2 cellular contexts compared by ENCODE assay signal in the genomic region with DNA sequence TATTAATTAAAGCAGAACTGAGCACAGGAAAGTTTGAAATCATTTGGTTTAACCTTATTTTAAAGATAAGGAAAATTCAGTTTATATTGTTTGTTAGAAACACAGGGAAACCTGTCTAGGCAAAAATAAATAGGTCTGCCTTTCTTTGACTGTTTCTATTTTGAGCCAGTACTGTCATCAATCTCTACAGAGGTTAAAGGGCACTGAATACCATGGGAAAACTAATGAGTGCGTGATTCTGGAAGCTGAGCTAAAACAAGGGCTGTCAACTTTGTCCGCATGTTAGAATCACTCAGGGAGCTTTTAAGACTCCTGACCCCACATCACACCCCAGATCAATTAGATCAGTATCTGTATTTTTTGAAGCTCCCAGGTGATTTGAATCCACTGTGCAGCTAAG.
A peak's percentile ranks its signal among the peaks of the same experiment; 100 is the strongest.
TF ChIP-seq lines count a peak whose summit lies in the region.

No MANE protein-coding gene starts in this region.

TF ChIP-seq in SK-N-SH treated with all-trans-retinoic acid at 6 μM for 48 hours, 23 proteins besides CTCF, POLR2A, EP300 and RAD21:
- TF ChIP-seq ZFP3 (CRISPR knock-in tag; IDR thresholded peaks at IDR 0.05) (no peak), TCF4 (CRISPR knock-in tag; IDR thresholded peaks at IDR 0.05; ENCODE audit: borderline replicate concordance) (peak; percentile 33; the same call in 1 of the 2 replicates), ISL1 (CRISPR knock-in tag; IDR thresholded peaks at IDR 0.05) (0 out of 2 replicates have a peak, but pooled peaks have one; percentile 41)
- TF ChIP-seq, protein P1, sequence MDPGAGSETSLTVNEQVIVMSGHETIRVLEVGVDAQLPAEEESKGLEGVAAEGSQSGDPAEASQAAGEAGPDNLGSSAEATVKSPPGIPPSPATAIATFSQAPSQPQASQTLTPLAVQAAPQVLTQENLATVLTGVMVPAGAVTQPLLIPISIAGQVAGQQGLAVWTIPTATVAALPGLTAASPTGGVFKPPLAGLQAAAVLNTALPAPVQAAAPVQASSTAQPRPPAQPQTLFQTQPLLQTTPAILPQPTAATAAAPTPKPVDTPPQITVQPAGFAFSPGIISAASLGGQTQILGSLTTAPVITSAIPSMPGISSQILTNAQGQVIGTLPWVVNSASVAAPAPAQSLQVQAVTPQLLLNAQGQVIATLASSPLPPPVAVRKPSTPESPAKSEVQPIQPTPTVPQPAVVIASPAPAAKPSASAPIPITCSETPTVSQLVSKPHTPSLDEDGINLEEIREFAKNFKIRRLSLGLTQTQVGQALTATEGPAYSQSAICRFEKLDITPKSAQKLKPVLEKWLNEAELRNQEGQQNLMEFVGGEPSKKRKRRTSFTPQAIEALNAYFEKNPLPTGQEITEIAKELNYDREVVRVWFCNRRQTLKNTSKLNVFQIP (CRISPR knock-in tag; IDR thresholded peaks at IDR 0.05; ENCODE audit: borderline replicate concordance, low read depth) = no peak

TF ChIP-seq in SK-N-SH, 30 proteins besides CTCF, POLR2A, EP300 and RAD21:
- no peak for TF ChIP-seq RXRA (IDR thresholded peaks at IDR 0.05; ENCODE audit: borderline replicate concordance, low read depth)
- no peak for TF ChIP-seq GATA2 (CRISPR knock-in tag; IDR thresholded peaks at IDR 0.05)
- TF ChIP-seq ELF1 (IDR thresholded peaks at IDR 0.05) = no peak
- TF ChIP-seq FOSL2 (IDR thresholded peaks at IDR 0.05; ENCODE audit: borderline replicate concordance, low read depth) = no peak
- no peak for TF ChIP-seq POLR2AphosphoS5 (IDR thresholded peaks at IDR 0.05; ENCODE audit: low read depth, low read length)
- TF ChIP-seq NFIC (IDR thresholded peaks at IDR 0.05; ENCODE audit: borderline replicate concordance) = no peak
- TF ChIP-seq MXI1 (IDR thresholded peaks at IDR 0.05; ENCODE audit: low read depth, low read length) = no peak
- TF ChIP-seq, protein P2, sequence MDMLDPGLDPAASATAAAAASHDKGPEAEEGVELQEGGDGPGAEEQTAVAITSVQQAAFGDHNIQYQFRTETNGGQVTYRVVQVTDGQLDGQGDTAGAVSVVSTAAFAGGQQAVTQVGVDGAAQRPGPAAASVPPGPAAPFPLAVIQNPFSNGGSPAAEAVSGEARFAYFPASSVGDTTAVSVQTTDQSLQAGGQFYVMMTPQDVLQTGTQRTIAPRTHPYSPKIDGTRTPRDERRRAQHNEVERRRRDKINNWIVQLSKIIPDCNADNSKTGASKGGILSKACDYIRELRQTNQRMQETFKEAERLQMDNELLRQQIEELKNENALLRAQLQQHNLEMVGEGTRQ (IDR thresholded peaks at IDR 0.05; ENCODE audit: borderline replicate concordance, low read depth, low read length) = no peak
- TF ChIP-seq, protein P3, sequence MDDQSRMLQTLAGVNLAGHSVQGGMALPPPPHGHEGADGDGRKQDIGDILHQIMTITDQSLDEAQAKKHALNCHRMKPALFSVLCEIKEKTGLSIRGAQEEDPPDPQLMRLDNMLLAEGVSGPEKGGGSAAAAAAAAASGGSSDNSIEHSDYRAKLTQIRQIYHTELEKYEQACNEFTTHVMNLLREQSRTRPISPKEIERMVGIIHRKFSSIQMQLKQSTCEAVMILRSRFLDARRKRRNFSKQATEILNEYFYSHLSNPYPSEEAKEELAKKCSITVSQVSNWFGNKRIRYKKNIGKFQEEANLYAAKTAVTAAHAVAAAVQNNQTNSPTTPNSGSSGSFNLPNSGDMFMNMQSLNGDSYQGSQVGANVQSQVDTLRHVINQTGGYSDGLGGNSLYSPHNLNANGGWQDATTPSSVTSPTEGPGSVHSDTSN (IDR thresholded peaks at IDR 0.05) = no peak
- TF ChIP-seq MEF2A (IDR thresholded peaks at IDR 0.05; ENCODE audit: borderline replicate concordance, low read depth) = no peak
- no peak for TF ChIP-seq FOXJ3 (CRISPR knock-in tag; IDR thresholded peaks at IDR 0.05)
- no peak for TF ChIP-seq YY1 (IDR thresholded peaks at IDR 0.05; ENCODE audit: low read depth)
- no peak for TF ChIP-seq RFX5 (IDR thresholded peaks at IDR 0.05; ENCODE audit: low read length)
- no peak for TF ChIP-seq NRF1 (IDR thresholded peaks at IDR 0.05; ENCODE audit: low read depth, low read length)
- TF ChIP-seq, protein P4, sequence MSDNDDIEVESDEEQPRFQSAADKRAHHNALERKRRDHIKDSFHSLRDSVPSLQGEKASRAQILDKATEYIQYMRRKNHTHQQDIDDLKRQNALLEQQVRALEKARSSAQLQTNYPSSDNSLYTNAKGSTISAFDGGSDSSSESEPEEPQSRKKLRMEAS (IDR thresholded peaks at IDR 0.05; ENCODE audit: low read depth) = no peak
